ENCODE assay signal across 28 cellular contexts in genomic region chr10:99451981-99452380, GRCh38.
"Had no signal": no experiment of that assay in that cellular context is flagged by ENCODE, and none has a peak within 500 bp of the region (broad histone marks: within the 10 kb centered on the region; RNA-seq: fewer than 3 reads in every experiment).

No MANE protein-coding gene starts in this region.

- H3K9me3 Mint-ChIP-seq: activated CD4-positive, alpha-beta memory T cell treated with anti-CD3 and anti-CD28 coated beads for 36 hours; activated CD4-positive, alpha-beta T cell treated with anti-CD3 and anti-CD28 coated beads, Interleukin-2, amount 10 ng/mL, durations not matched to agents 24 days and 14 days; activated naive CD4-positive, alpha-beta T cell treated with anti-CD3 and anti-CD28 coated beads for 36 hours; activated naive CD4-positive, alpha-beta T cell treated with anti-CD3 and anti-CD28 coated beads, Interleukin-2, amount 50 U/mL, for 24 hours; activated naive CD8-positive, alpha-beta T cell treated with anti-CD3 and anti-CD28 coated beads for 36 hours; activated naive CD8-positive, alpha-beta T cell treated with anti-CD3 and anti-CD28 coated beads, Interleukin-2, amount 50 U/mL, for 24 hours; activated T-helper 1 cell treated with anti-CD3 and anti-CD28 coated beads, Interleukin-12 subunit alpha, Interleukin-12 subunit beta, Interleukin-2, Interleukin-4 antibody, amounts not matched to agents 30 ng/mL and 10 ng/mL and 1 ng/mL, durations not matched to agents 14 hours and 24 hours and 36 hours; activated T-helper 2 cell treated with anti-CD3 and anti-CD28 coated beads, Interferon-gamma antibody, Interleukin-2, Interleukin-4, amounts not matched to agents 10 μg/mL and 5 μg/mL and 100 μg/mL, durations not matched to agents 14 hours and 24 hours and 36 hours had no signal

- H3K27ac ChIP-seq: adrenal gland, body of pancreas, epithelial cell of prostate, esophagus squamous epithelium, gastroesophageal sphincter had no signal

- H3K4me3 Mint-ChIP-seq: activated CD4-positive, alpha-beta memory T cell treated with anti-CD3 and anti-CD28 coated beads for 36 hours; activated CD4-positive, alpha-beta T cell treated with anti-CD3 and anti-CD28 coated beads for 36 hours; activated CD4-positive, alpha-beta T cell treated with anti-CD3 and anti-CD28 coated beads, Interleukin-2, amount 10 ng/mL, durations not matched to agents 24 days and 14 days; activated CD8-positive, alpha-beta memory T cell treated with anti-CD3 and anti-CD28 coated beads, Interleukin-2, amount 10 ng/mL, durations not matched to agents 7 days and 5 days; activated CD8-positive, alpha-beta T cell treated with anti-CD3 and anti-CD28 coated beads, Interleukin-2, amount 10 ng/mL, durations not matched to agents 7 days and 5 days; activated naive CD4-positive, alpha-beta T cell treated with anti-CD3 and anti-CD28 coated beads for 36 hours; activated naive CD4-positive, alpha-beta T cell treated with anti-CD3 and anti-CD28 coated beads, Interleukin-2, amount 50 U/mL, for 24 hours; activated naive CD8-positive, alpha-beta T cell treated with anti-CD3 and anti-CD28 coated beads for 36 hours; activated naive CD8-positive, alpha-beta T cell treated with anti-CD3 and anti-CD28 coated beads, Interleukin-2, amount 50 U/mL, for 24 hours; activated T-helper 1 cell treated with anti-CD3 and anti-CD28 coated beads, Interleukin-12 subunit alpha, Interleukin-12 subunit beta, Interleukin-2, Interleukin-4 antibody, amounts not matched to agents 30 ng/mL and 10 ng/mL and 1 ng/mL, durations not matched to agents 14 hours and 24 hours and 36 hours had no signal

- H3K27me3 ChIP-seq: body of pancreas had no signal

- DNase-seq: activated CD4-positive, alpha-beta memory T cell treated with anti-CD3 and anti-CD28 coated beads for 36 hours; activated CD4-positive, alpha-beta T cell treated with anti-CD3 and anti-CD28 coated beads for 36 hours; activated CD4-positive, alpha-beta T cell treated with anti-CD3 and anti-CD28 coated beads, Interleukin-2, amount 10 ng/mL, durations not matched to agents 24 days and 14 days; activated CD4-positive, CD25-positive, alpha-beta regulatory T cell; activated CD4-positive, CD25-positive, alpha-beta regulatory T cell treated with anti-CD3 and anti-CD28 coated beads, Interleukin-2, amount 50 U/mL, for 72 hours; activated CD8-positive, alpha-beta memory T cell treated with anti-CD3 and anti-CD28 coated beads, Interleukin-2, amount 10 ng/mL, durations not matched to agents 7 days and 5 days; activated CD8-positive, alpha-beta memory T cell treated with anti-CD3 and anti-CD28 coated beads, Interleukin-2, amount 50 U/mL, for 4 hours; activated CD8-positive, alpha-beta T cell treated with anti-CD3 and anti-CD28 coated beads, Interleukin-2, amount 10 ng/mL, durations not matched to agents 7 days and 5 days; activated effector memory CD4-positive, alpha-beta T cell treated with anti-CD3 and anti-CD28 coated beads, Interleukin-2, amount 50 U/mL, for 16 hours; activated naive CD4-positive, alpha-beta T cell treated with anti-CD3 and anti-CD28 coated beads for 36 hours; activated naive CD8-positive, alpha-beta T cell treated with anti-CD3 and anti-CD28 coated beads for 36 hours; activated naive CD8-positive, alpha-beta T cell treated with anti-CD3 and anti-CD28 coated beads, Interleukin-2, amount 50 U/mL, for 24 hours; activated T-cell treated with anti-CD3 and anti-CD28 coated beads, Interleukin-2, amount 50 U/mL, for 1 hour; activated T-cell treated with anti-CD3 and anti-CD28 coated beads, Interleukin-2, amount 50 U/mL, for 48 hours; adrenal gland; amygdala; aorta; body of pancreas; caudate nucleus; effector CD8-positive, alpha-beta T cell; esophagus squamous epithelium; foreskin melanocyte; T-helper 2 cell had no signal

- H3K9me3 ChIP-seq: adrenal gland, body of pancreas, esophagus squamous epithelium, gastroesophageal sphincter had no signal

- H3K4me1 ChIP-seq: adrenal gland, body of pancreas, gastroesophageal sphincter had no signal

- H3K4me3 ChIP-seq: adrenal gland, body of pancreas, esophagus squamous epithelium, gastroesophageal sphincter had no signal

- ATAC-seq: activated CD4-positive, alpha-beta T cell treated with anti-CD3 and anti-CD28 coated beads for 36 hours; activated CD8-positive, alpha-beta memory T cell treated with anti-CD3 and anti-CD28 coated beads, Interleukin-2, amount 10 ng/mL, durations not matched to agents 7 days and 5 days; activated CD8-positive, alpha-beta T cell treated with anti-CD3 and anti-CD28 coated beads, Interleukin-2, amount 10 ng/mL, durations not matched to agents 7 days and 5 days; activated naive CD8-positive, alpha-beta T cell treated with anti-CD3 and anti-CD28 coated beads, Interleukin-2, amount 50 U/mL, for 24 hours; body of pancreas; gastroesophageal sphincter had no signal

- H3K36me3 Mint-ChIP-seq: activated CD4-positive, alpha-beta memory T cell treated with anti-CD3 and anti-CD28 coated beads for 36 hours; activated CD8-positive, alpha-beta memory T cell treated with anti-CD3 and anti-CD28 coated beads, Interleukin-2, amount 10 ng/mL, durations not matched to agents 7 days and 5 days; activated naive CD4-positive, alpha-beta T cell treated with anti-CD3 and anti-CD28 coated beads, Interleukin-2, amount 50 U/mL, for 24 hours; activated naive CD8-positive, alpha-beta T cell treated with anti-CD3 and anti-CD28 coated beads for 36 hours had no signal

- H3K27ac Mint-ChIP-seq: activated CD4-positive, alpha-beta memory T cell treated with anti-CD3 and anti-CD28 coated beads for 36 hours; activated CD4-positive, alpha-beta T cell treated with anti-CD3 and anti-CD28 coated beads for 36 hours; activated CD4-positive, alpha-beta T cell treated with anti-CD3 and anti-CD28 coated beads, Interleukin-2, amount 10 ng/mL, durations not matched to agents 24 days and 14 days; activated CD8-positive, alpha-beta memory T cell treated with anti-CD3 and anti-CD28 coated beads, Interleukin-2, amount 10 ng/mL, durations not matched to agents 7 days and 5 days; activated CD8-positive, alpha-beta T cell treated with anti-CD3 and anti-CD28 coated beads, Interleukin-2, amount 10 ng/mL, durations not matched to agents 7 days and 5 days; activated naive CD4-positive, alpha-beta T cell treated with anti-CD3 and anti-CD28 coated beads for 36 hours; activated naive CD4-positive, alpha-beta T cell treated with anti-CD3 and anti-CD28 coated beads, Interleukin-2, amount 50 U/mL, for 24 hours; activated naive CD8-positive, alpha-beta T cell treated with anti-CD3 and anti-CD28 coated beads for 36 hours; activated naive CD8-positive, alpha-beta T cell treated with anti-CD3 and anti-CD28 coated beads, Interleukin-2, amount 50 U/mL, for 24 hours; activated T-helper 1 cell treated with anti-CD3 and anti-CD28 coated beads, Interleukin-12 subunit alpha, Interleukin-12 subunit beta, Interleukin-2, Interleukin-4 antibody, amounts not matched to agents 30 ng/mL and 10 ng/mL and 1 ng/mL, durations not matched to agents 14 hours and 24 hours and 36 hours; activated T-helper 2 cell treated with anti-CD3 and anti-CD28 coated beads, Interferon-gamma antibody, Interleukin-2, Interleukin-4, amounts not matched to agents 10 μg/mL and 5 μg/mL and 100 μg/mL, durations not matched to agents 14 hours and 24 hours and 36 hours had no signal

- H3K4me1 Mint-ChIP-seq: activated CD4-positive, alpha-beta T cell treated with anti-CD3 and anti-CD28 coated beads for 36 hours; activated CD4-positive, alpha-beta T cell treated with anti-CD3 and anti-CD28 coated beads, Interleukin-2, amount 10 ng/mL, durations not matched to agents 24 days and 14 days; activated CD8-positive, alpha-beta memory T cell treated with anti-CD3 and anti-CD28 coated beads, Interleukin-2, amount 10 ng/mL, durations not matched to agents 7 days and 5 days; activated naive CD4-positive, alpha-beta T cell treated with anti-CD3 and anti-CD28 coated beads, Interleukin-2, amount 50 U/mL, for 24 hours; activated naive CD8-positive, alpha-beta T cell treated with anti-CD3 and anti-CD28 coated beads for 36 hours; activated naive CD8-positive, alpha-beta T cell treated with anti-CD3 and anti-CD28 coated beads, Interleukin-2, amount 50 U/mL, for 24 hours had no signal

- H3K36me3 ChIP-seq: adrenal gland, esophagus squamous epithelium, gastroesophageal sphincter had no signal
